9 cellular contexts compared by ENCODE assay signal in genomic region chr12:124909831-124910560, GRCh38. TPM values are rescaled to one million over a fixed set of nuclear protein-coding genes. Genes with fewer than 3 reads are reported as not detected.
DNase-seq lines count a peak whose midpoint lies in the region; FAIRE-seq and TF ChIP-seq lines count a peak whose summit lies in the region.
"Had no signal": no experiment of that assay in that cellular context is flagged by ENCODE, and none has a peak within 500 bp of the region (broad histone marks: within the 10 kb centered on the region; RNA-seq: fewer than 3 reads in every experiment).

No MANE protein-coding gene starts in this region.

- DNase-seq in EL = peak; percentile 43
- DNase-seq in RCC 7860 (ENCODE audit: low spot score) = peak; percentile 17
- no peak for DNase-seq in progenitor cell of endocrine pancreas (ENCODE audit: low spot score, unreplicated experiment)
- DNase-seq in GM10266 (ENCODE audit: extremely low spot score) = no peak
- DNase-seq in DMS53 treated with DMSO at 0.1 percent for 48 hours (lab: John Stamatoyannopoulos, UW; ENCODE audit: unreplicated experiment) = no peak
- no peak for DNase-seq in posterior vena cava (ENCODE audit: low spot score)
- DNase-seq in SIG-M5 treated with dmso at 0.1 percent for 504 hours (lab: John Stamatoyannopoulos, UW; ENCODE audit: unreplicated experiment) = no peak
- DNase-seq: NCI-H187 treated with DMSO at 0.1 percent for 48 hours had no signal

- no peaks in the 10 kb centered on the region for H3K27me3 ChIP-seq in esophagus (ENCODE audit: control insufficient read depth in 1 of 2, insufficient read depth in 2 of 2, low read length in 2 of 2)

- TF ChIP-seq CTCF in progenitor cell of endocrine pancreas (IDR thresholded peaks at IDR 0.05; ENCODE audit: unreplicated experiment) = no peak
- TF ChIP-seq CTCF in GM10266 (IDR thresholded peaks at IDR 0.05; ENCODE audit: control insufficient read depth, insufficient read depth, low read depth, missing control alignments) = no peak

- no peaks in the 10 kb centered on the region for H3K9me3 Mint-ChIP-seq in progenitor cell of endocrine pancreas (ENCODE audit: low read depth)

- H3K27ac Mint-ChIP-seq in progenitor cell of endocrine pancreas = peak overlapping the region; percentile 60

- peaks cover 35% of the 10 kb centered on the region for H3K36me3 Mint-ChIP-seq in progenitor cell of endocrine pancreas (ENCODE audit: insufficient read depth)

- no peaks in the 10 kb centered on the region for H3K27me3 Mint-ChIP-seq in progenitor cell of endocrine pancreas

- peak overlapping the region; percentile 9 for H3K4me3 Mint-ChIP-seq in progenitor cell of endocrine pancreas (ENCODE audit: low read depth)

- FAIRE-seq in RCC 7860 (lab: Jason Lieb, UNC) = no peak

- peaks cover 33% of the 10 kb centered on the region for H3K4me1 Mint-ChIP-seq in progenitor cell of endocrine pancreas (ENCODE audit: low read depth)

- H3K36me3 ChIP-seq in esophagus (ENCODE audit: control insufficient read depth in 2 of 2, insufficient read depth in 2 of 2, low read length in 1 of 2) = peaks cover 0 to 10% of the 10 kb centered on the region in 2 donors

- peak overlapping the region in 1 of 2 donors; percentile 54 for H3K4me3 ChIP-seq in esophagus (ENCODE audit: low read depth in 1 of 2, low read length in 2 of 2)

- intact Hi-C loops in posterior vena cava (cut with DNase I) = no loop called here

- peak overlapping the region; percentile 20 to 55 for H3K27ac ChIP-seq in esophagus (ENCODE audit: low read depth in 2 of 2, low read length in 1 of 2)

- H3K4me1 ChIP-seq in esophagus (ENCODE audit: control insufficient read depth in 2 of 2, insufficient read depth in 2 of 2, low read length in 1 of 2) = no peaks in the 10 kb centered on the region

- no peaks in the 10 kb centered on the region for H3K9me3 ChIP-seq in esophagus (ENCODE audit: control insufficient read depth in 2 of 2, insufficient read depth in 1 of 2, low read depth in 1 of 2, low read length in 1 of 2)

- WGBS in esophagus, 2 donors = 61% methylated on average over 8 of the region's 8 CpGs

RNA-seq across cellular contexts. Expression of gene UBC, which starts 4.5 kb away (rescaled TPM):
- 1,000 to 10,000 TPM; 1,354 to 1,419 TPM for polyA plus RNA-seq in esophagus
- total RNA-seq in progenitor cell of endocrine pancreas (630 and 645 TPM in 2 replicates), posterior vena cava (1,000 to 10,000 TPM in 1 of 2 donors, 100 to 1,000 TPM in 1; 993 to 1,405 TPM)

RNA-seq across cellular contexts. Expression of gene SCARB1, which starts 46.3 kb away (rescaled TPM):
- 1 to 10 TPM; 7.4 to 8.6 TPM for polyA plus RNA-seq in esophagus
- total RNA-seq in progenitor cell of endocrine pancreas = 20.6 and 21.5 TPM in 2 replicates
- 10 to 100 TPM; 13.0 to 14.3 TPM for total RNA-seq in posterior vena cava

Comparison
In these comparisons a context has a peak if more than half of its experiments do, and no peak if none do; other contexts are left out.
1. DNase-seq: peak in EL (single experiment) and RCC 7860 (single experiment); none in progenitor cell of endocrine pancreas (single experiment), GM10266 (single experiment), DMS53 treated with DMSO at 0.1 percent for 48 hours (single experiment), posterior vena cava (single experiment) and SIG-M5 treated with dmso at 0.1 percent for 504 hours (single experiment).